In the genomic region with DNA sequence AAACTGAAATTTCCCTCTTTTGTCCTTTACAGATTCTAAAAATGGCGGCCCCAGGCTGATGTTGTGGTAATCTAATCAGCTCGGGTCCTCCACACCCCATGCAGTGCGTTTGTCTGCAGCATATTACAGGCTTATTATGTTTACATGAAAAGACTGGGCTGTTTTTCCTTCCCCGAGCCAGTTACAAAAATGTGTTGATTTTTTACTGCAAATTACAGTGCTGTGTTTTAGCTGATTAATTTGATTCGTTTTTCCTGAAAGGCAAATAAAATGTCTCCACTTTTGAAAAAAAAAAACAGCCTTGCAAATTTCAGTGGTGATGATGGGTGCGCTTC, we compare ENCODE assay signal across 8 cellular contexts. TPM values are rescaled to one million over a fixed set of nuclear protein-coding genes. Genes with fewer than 3 reads are reported as not detected.
DNase-seq lines count a peak whose midpoint lies in the region; ATAC-seq and TF ChIP-seq lines count a peak whose summit lies in the region.

No MANE protein-coding gene starts in this region.

- peak overlapping the region; percentile 99 for H3K4me3 ChIP-seq in CD4-positive, CD25-positive, alpha-beta regulatory T cell (ENCODE audit: low read depth, low read length)
- H3K4me3 ChIP-seq in duodenal mucosa (ENCODE audit: low read depth in 1 of 2, low read length in 2 of 2): peak overlapping the region; percentile 91 to 96
- peak overlapping the region; percentile 99 for H3K4me3 ChIP-seq in mononuclear cell (ENCODE audit: low read length)
- H3K4me3 ChIP-seq in vagina: peak overlapping the region; percentile 91 to 94

- H3K9ac ChIP-seq in duodenal mucosa (ENCODE audit: low read depth in 1 of 2, low read length in 2 of 2): peak overlapping the region; percentile 95 to 98

- intact Hi-C loops in vagina (cut with DNase I): loop anchor here (5.0 to 10.0 kb wide), 2 partner anchors 33 to 71 kb away; no protein-coding TSS in a partner anchor

- no peaks in the 10 kb centered on the region for H3K27me3 ChIP-seq in CD4-positive, CD25-positive, alpha-beta regulatory T cell (ENCODE audit: control insufficient read depth, insufficient read depth, low read length)
- H3K27me3 ChIP-seq in duodenal mucosa (ENCODE audit: control insufficient read depth in 1 of 2, insufficient read depth in 2 of 2, low read length in 2 of 2) (no peaks in the 10 kb centered on the region), mononuclear cell (ENCODE audit: insufficient read depth, low read length) (no peaks in the 10 kb centered on the region), vagina (no peaks in the 10 kb centered on the region)

- H3K9me3 ChIP-seq in CD4-positive, CD25-positive, alpha-beta regulatory T cell (ENCODE audit: control insufficient read depth in 2 of 2, low read length in 2 of 2): no peaks in the 10 kb centered on the region
- H3K9me3 ChIP-seq in duodenal mucosa (ENCODE audit: control insufficient read depth in 1 of 2, low read length in 2 of 2) (no peaks in the 10 kb centered on the region), mononuclear cell (ENCODE audit: low read depth, low read length) (no peaks in the 10 kb centered on the region), vagina (no peaks in the 10 kb centered on the region)

- peaks cover 15 to 52% (median 29%) of the 10 kb centered on the region in 4 donors for H3K4me1 Mint-ChIP-seq in CD4-positive, CD25-positive, alpha-beta regulatory T cell

- peaks cover 1% of the 10 kb centered on the region for H3K36me3 Mint-ChIP-seq in CD4-positive, CD25-positive, alpha-beta regulatory T cell

- CTCF ChIA-PET in HEK293T (lab: Yijun Ruan, JAX): interaction anchor here (0.7 to 1.8 kb wide), 3 partner anchors 34 to 54 kb away, joined by 4 to 6 read pairs (median 5); no protein-coding TSS in a partner anchor

- no peak for TF ChIP-seq CTCF in vagina (IDR thresholded peaks at IDR 0.05)

- H3K9me3 Mint-ChIP-seq in CD4-positive, CD25-positive, alpha-beta regulatory T cell: peaks cover 0 to 8% (median 0%) of the 10 kb centered on the region in 7 donors

- H3K27ac ChIP-seq in CD4-positive, CD25-positive, alpha-beta regulatory T cell (ENCODE audit: insufficient read depth, low read length, poor library complexity, severe bottlenecking): peak overlapping the region; percentile 100
- H3K27ac ChIP-seq in duodenal mucosa (ENCODE audit: low read depth, low read length) (peak overlapping the region; percentile 100), vagina (peak overlapping the region; percentile 100)

- peaks cover 30% of the 10 kb centered on the region for H3K27me3 Mint-ChIP-seq in CD4-positive, CD25-positive, alpha-beta regulatory T cell

- TF ChIP-seq POLR2A in vagina (IDR thresholded peaks at IDR 0.05): no peak

- in situ Hi-C loops in SK-MEL-5 (cut with HindIII; ENCODE audit: low pct_unique_long_range_greater_than_20kb, low sequenced_read_pairs): no loop called here

- H3K4me1 ChIP-seq in CD4-positive, CD25-positive, alpha-beta regulatory T cell (ENCODE audit: control insufficient read depth, insufficient read depth, low read length, poor library complexity, severe bottlenecking): peaks cover 57% of the 10 kb centered on the region
- peaks cover 24 to 28% of the 10 kb centered on the region in 2 donors for H3K4me1 ChIP-seq in duodenal mucosa (ENCODE audit: control insufficient read depth in 1 of 2, insufficient read depth in 2 of 2, low read length in 2 of 2)
- peaks cover 30% of the 10 kb centered on the region for H3K4me1 ChIP-seq in mononuclear cell (ENCODE audit: insufficient read depth, low read length)
- H3K4me1 ChIP-seq in vagina: peaks cover 48% of the 10 kb centered on the region

- ATAC-seq in CD4-positive, CD25-positive, alpha-beta regulatory T cell (ENCODE audit: low read depth in 2 of 2): no peak

- POLR2A ChIA-PET in HEK293T (lab: Yijun Ruan, JAX): interaction anchor here (0.7 to 2.3 kb wide), 6 partner anchors 12 to 1456 kb away, joined by 3 to 6 read pairs (median 4); no protein-coding TSS in a partner anchor

- DNase-seq in CD4-positive, CD25-positive, alpha-beta regulatory T cell: peak in 2 of 3 donors; percentile 52 to 64
- DNase-seq in HEK293T (ENCODE audit: extremely low spot score) (no peak), SK-MEL-5 (ENCODE audit: low read depth, low spot score) (peak; percentile 49), vagina (ENCODE audit: extremely low spot score in 2 of 2) (no peak), NCI-H510A treated with DMSO at 0.1 percent for 48 hours (lab: John Stamatoyannopoulos, UW) (no peak), inferior parietal cortex (ENCODE audit: extremely low spot score) (no peak)

- no peaks in the 10 kb centered on the region for H3K36me3 ChIP-seq in CD4-positive, CD25-positive, alpha-beta regulatory T cell (ENCODE audit: control insufficient read depth, insufficient read depth, low read length)
- H3K36me3 ChIP-seq in duodenal mucosa (ENCODE audit: control insufficient read depth in 1 of 2, insufficient read depth in 2 of 2, low read length in 2 of 2) (no peaks in the 10 kb centered on the region), vagina (no peaks in the 10 kb centered on the region)

- peak overlapping the region; percentile 100 for H3K27ac Mint-ChIP-seq in CD4-positive, CD25-positive, alpha-beta regulatory T cell

- H3K4me3 Mint-ChIP-seq in CD4-positive, CD25-positive, alpha-beta regulatory T cell: peak overlapping the region; percentile 97 to 100 (median 98)

TF ChIP-seq in HEK293T, 16 proteins besides CTCF, POLR2A, EP300 and RAD21:
- TF ChIP-seq FOXM1 (IDR thresholded peaks at IDR 0.05; ENCODE audit: borderline replicate concordance) (no peak), ZNF384 (IDR thresholded peaks at IDR 0.05) (peak; percentile 78), ELF4 (IDR thresholded peaks at IDR 0.05) (no peak), SP1 (IDR thresholded peaks at IDR 0.05) (no peak)
- TF ChIP-seq, protein P1, sequence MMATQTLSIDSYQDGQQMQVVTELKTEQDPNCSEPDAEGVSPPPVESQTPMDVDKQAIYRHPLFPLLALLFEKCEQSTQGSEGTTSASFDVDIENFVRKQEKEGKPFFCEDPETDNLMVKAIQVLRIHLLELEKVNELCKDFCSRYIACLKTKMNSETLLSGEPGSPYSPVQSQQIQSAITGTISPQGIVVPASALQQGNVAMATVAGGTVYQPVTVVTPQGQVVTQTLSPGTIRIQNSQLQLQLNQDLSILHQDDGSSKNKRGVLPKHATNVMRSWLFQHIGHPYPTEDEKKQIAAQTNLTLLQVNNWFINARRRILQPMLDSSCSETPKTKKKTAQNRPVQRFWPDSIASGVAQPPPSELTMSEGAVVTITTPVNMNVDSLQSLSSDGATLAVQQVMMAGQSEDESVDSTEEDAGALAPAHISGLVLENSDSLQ (IDR thresholded peaks at IDR 0.05): no peak

RNA-seq across cellular contexts. Expression of gene KMT2E, which starts 1.6 kb away (rescaled TPM):
- 360 TPM for total RNA-seq in CD4-positive, CD25-positive, alpha-beta regulatory T cell
- polyA plus RNA-seq in CD4-positive, CD25-positive, alpha-beta regulatory T cell: 100 to 1,000 TPM; 146 to 197 (median 177) TPM
- total RNA-seq in SK-MEL-5 (2014; rRNA removed; shearing (Covaris generic)): 37.3 and 47.6 TPM in 2 replicates
- polyA plus RNA-seq in SK-MEL-5 (2015; cell fraction: cytosol; rRNA removed): 17.7 and 27.3 TPM in 2 replicates
- polyA plus RNA-seq in SK-MEL-5 (2015; cell fraction: nucleus; rRNA removed): 36.4 and 63.9 TPM in 2 replicates
- total RNA-seq in mononuclear cell: 497 TPM
- total RNA-seq in vagina: 98.7 TPM

Comparison
In these comparisons a context has a peak if more than half of its experiments do, and no peak if none do; other contexts are left out.
1. DNase-seq: peak in CD4-positive, CD25-positive, alpha-beta regulatory T cell (2 of 3) and SK-MEL-5 (single experiment); none in HEK293T (single experiment), vagina (0 of 2), NCI-H510A treated with DMSO at 0.1 percent for 48 hours (single experiment) and inferior parietal cortex (single experiment).
2. Peak in every context shown above with its lines, with median percentiles within 50 percentile points of each other: H3K27ac ChIP-seq and H3K4me3 ChIP-seq.